Comparison of ENCODE assay signal across 10 cellular contexts in genomic region chr14:54622189-54622958, GRCh38. TPM values are rescaled to one million over a fixed set of nuclear protein-coding genes. Genes with fewer than 3 reads are reported as not detected.
DNase-seq lines count a peak whose midpoint lies in the region; ATAC-seq and TF ChIP-seq lines count a peak whose summit lies in the region.
"Had no signal": no experiment of that assay in that cellular context is flagged by ENCODE, and none has a peak within 500 bp of the region (broad histone marks: within the 10 kb centered on the region; RNA-seq: fewer than 3 reads in every experiment).

No MANE protein-coding gene starts in this region.

- H3K4me1 ChIP-seq in CD8-positive, alpha-beta T cell (ENCODE audit: insufficient read depth, low read length), result peaks cover 9% of the 10 kb centered on the region

- H3K27ac ChIP-seq in CD8-positive, alpha-beta T cell (ENCODE audit: low read depth, low read length), result no peak overlapping the region

- ATAC-seq in HG03064 (IDR thresholded peaks at IDR 0.05; ENCODE audit: low read depth, unreplicated experiment), result peak; percentile 75
- ATAC-seq in activated T-cell treated with anti-CD3 and anti-CD28 coated beads, Interleukin-2, amount 50 U/mL, for 72 hours (replicated peaks in 1 of 2), result peak; percentile 94 to 97
- no peak for ATAC-seq in CD8-positive, alpha-beta T cell

- POLR2A ChIA-PET in CD8-positive, alpha-beta T cell (lab: Charles Lee), result no interaction called here

- peaks cover 6% of the 10 kb centered on the region for H3K9me3 Mint-ChIP-seq in activated naive CD4-positive, alpha-beta T cell treated with anti-CD3 and anti-CD28 coated beads for 36 hours
- peaks cover 3% of the 10 kb centered on the region in 2 donors for H3K9me3 Mint-ChIP-seq in activated T-cell treated with anti-CD3 and anti-CD28 coated beads, Interleukin-2, amount 50 U/mL, for 72 hours
- H3K9me3 Mint-ChIP-seq in stimulated activated naive CD8-positive, alpha-beta T cell treated with anti-CD3 and anti-CD28 coated beads, Interleukin-15, Interleukin-2, amounts not matched to agents 100 ng/mL and 50 ng/mL, for 24 hours, result peaks cover 4% of the 10 kb centered on the region
- no peaks in the 10 kb centered on the region for H3K9me3 Mint-ChIP-seq in CD8-positive, alpha-beta T cell
- no peaks in the 10 kb centered on the region for H3K9me3 Mint-ChIP-seq in type B pancreatic cell

- H3K27me3 Mint-ChIP-seq in activated naive CD4-positive, alpha-beta T cell treated with anti-CD3 and anti-CD28 coated beads for 36 hours (ENCODE audit: low read depth), result no peaks in the 10 kb centered on the region
- H3K27me3 Mint-ChIP-seq in activated T-cell treated with anti-CD3 and anti-CD28 coated beads, Interleukin-2, amount 50 U/mL, for 72 hours (ENCODE audit: low read depth), result no peaks in the 10 kb centered on the region
- no peaks in the 10 kb centered on the region for H3K27me3 Mint-ChIP-seq in stimulated activated naive CD8-positive, alpha-beta T cell treated with anti-CD3 and anti-CD28 coated beads, Interleukin-15, Interleukin-2, amounts not matched to agents 100 ng/mL and 50 ng/mL, for 24 hours
- no peaks in the 10 kb centered on the region for H3K27me3 Mint-ChIP-seq in CD8-positive, alpha-beta T cell (ENCODE audit: low read depth)
- no peaks in the 10 kb centered on the region for H3K27me3 Mint-ChIP-seq in type B pancreatic cell

- H3K4me3 ChIP-seq in CD8-positive, alpha-beta T cell (ENCODE audit: low read depth, low read length), result no peak overlapping the region

- intact Hi-C loops in activated naive CD4-positive, alpha-beta T cell treated with anti-CD3 and anti-CD28 coated beads for 36 hours (cut with micrococcal nuclease), result no loop called here
- intact Hi-C loops in CD8-positive, alpha-beta T cell (cut with DNase I, micrococcal nuclease), result no loop called here

- H3K9me3 ChIP-seq in CD8-positive, alpha-beta T cell (ENCODE audit: low read length), result no peaks in the 10 kb centered on the region

- H3K36me3 ChIP-seq in CD8-positive, alpha-beta T cell (ENCODE audit: insufficient read depth, low read length), result no peaks in the 10 kb centered on the region

- CTCF ChIA-PET in activated naive CD4-positive, alpha-beta T cell treated with anti-CD3 and anti-CD28 coated beads for 36 hours (lab: Charles Lee), result interaction anchor here (0.7 to 1.4 kb wide), 3 partner anchors 9 to 50 kb away, joined by 4 read pairs; no protein-coding TSS in a partner anchor
- CTCF ChIA-PET in CD8-positive, alpha-beta T cell (lab: Charles Lee), result interaction anchor here (1.2 kb wide), 1 partner anchor 58 kb away, joined by 3 read pairs; no protein-coding TSS in a partner anchor

- H3K4me3 Mint-ChIP-seq in activated naive CD4-positive, alpha-beta T cell treated with anti-CD3 and anti-CD28 coated beads for 36 hours, result no peak overlapping the region
- H3K4me3 Mint-ChIP-seq in activated T-cell treated with anti-CD3 and anti-CD28 coated beads, Interleukin-2, amount 50 U/mL, for 72 hours, result peak overlapping the region in 1 of 2 donors; percentile 13
- H3K4me3 Mint-ChIP-seq in stimulated activated naive CD8-positive, alpha-beta T cell treated with anti-CD3 and anti-CD28 coated beads, Interleukin-15, Interleukin-2, amounts not matched to agents 100 ng/mL and 50 ng/mL, for 24 hours, result no peak overlapping the region
- H3K4me3 Mint-ChIP-seq in CD8-positive, alpha-beta T cell, result no peak overlapping the region
- no peak overlapping the region for H3K4me3 Mint-ChIP-seq in type B pancreatic cell

- H3K36me3 Mint-ChIP-seq in activated naive CD4-positive, alpha-beta T cell treated with anti-CD3 and anti-CD28 coated beads for 36 hours (ENCODE audit: low read depth), result peaks cover 6% of the 10 kb centered on the region
- H3K36me3 Mint-ChIP-seq in activated T-cell treated with anti-CD3 and anti-CD28 coated beads, Interleukin-2, amount 50 U/mL, for 72 hours (ENCODE audit: insufficient read depth in 2 of 2), result peaks cover 3 to 5% of the 10 kb centered on the region in 2 donors
- H3K36me3 Mint-ChIP-seq in stimulated activated naive CD8-positive, alpha-beta T cell treated with anti-CD3 and anti-CD28 coated beads, Interleukin-15, Interleukin-2, amounts not matched to agents 100 ng/mL and 50 ng/mL, for 24 hours (ENCODE audit: low read depth), result peaks cover 6% of the 10 kb centered on the region
- H3K36me3 Mint-ChIP-seq in CD8-positive, alpha-beta T cell, result no peaks in the 10 kb centered on the region
- H3K36me3 Mint-ChIP-seq in type B pancreatic cell, result no peaks in the 10 kb centered on the region

- H3K27me3 ChIP-seq in CD8-positive, alpha-beta T cell (ENCODE audit: insufficient read depth, low read length), result no peaks in the 10 kb centered on the region

- H3K27ac Mint-ChIP-seq in activated naive CD4-positive, alpha-beta T cell treated with anti-CD3 and anti-CD28 coated beads for 36 hours, result no peak overlapping the region
- peak overlapping the region; percentile 56 for H3K27ac Mint-ChIP-seq in activated T-cell treated with anti-CD3 and anti-CD28 coated beads, Interleukin-2, amount 50 U/mL, for 72 hours
- peak overlapping the region; percentile 24 for H3K27ac Mint-ChIP-seq in stimulated activated naive CD8-positive, alpha-beta T cell treated with anti-CD3 and anti-CD28 coated beads, Interleukin-15, Interleukin-2, amounts not matched to agents 100 ng/mL and 50 ng/mL, for 24 hours
- no peak overlapping the region for H3K27ac Mint-ChIP-seq in CD8-positive, alpha-beta T cell
- H3K27ac Mint-ChIP-seq in type B pancreatic cell, result no peak overlapping the region

- DNase-seq in activated naive CD4-positive, alpha-beta T cell treated with anti-CD3 and anti-CD28 coated beads for 36 hours, result peak; percentile 86
- DNase-seq in activated naive CD4-positive, alpha-beta T cell (lab: John Stamatoyannopoulos, UW), result no peak
- DNase-seq in activated T-cell treated with anti-CD3 and anti-CD28 coated beads, Interleukin-2, amount 50 U/mL, for 72 hours, result peak; percentile 74 to 76
- DNase-seq in CD8-positive, alpha-beta T cell, result no peak
- DNase-seq in type B pancreatic cell (ENCODE audit: extremely low spot score, unreplicated experiment) (no peak), anterior cingulate cortex (lab: John Stamatoyannopoulos, UW) (no peak)
- DNase-seq: caudate nucleus, RPMI8226 had no signal

- peaks cover 41% of the 10 kb centered on the region for H3K4me1 Mint-ChIP-seq in activated naive CD4-positive, alpha-beta T cell treated with anti-CD3 and anti-CD28 coated beads for 36 hours (ENCODE audit: low read depth)
- H3K4me1 Mint-ChIP-seq in activated T-cell treated with anti-CD3 and anti-CD28 coated beads, Interleukin-2, amount 50 U/mL, for 72 hours (ENCODE audit: low read depth), result peaks cover 34% of the 10 kb centered on the region
- peaks cover 49% of the 10 kb centered on the region for H3K4me1 Mint-ChIP-seq in stimulated activated naive CD8-positive, alpha-beta T cell treated with anti-CD3 and anti-CD28 coated beads, Interleukin-15, Interleukin-2, amounts not matched to agents 100 ng/mL and 50 ng/mL, for 24 hours (ENCODE audit: low read depth)
- peaks cover 7% of the 10 kb centered on the region for H3K4me1 Mint-ChIP-seq in CD8-positive, alpha-beta T cell (ENCODE audit: low read depth)
- peaks cover 49% of the 10 kb centered on the region for H3K4me1 Mint-ChIP-seq in type B pancreatic cell (ENCODE audit: unreplicated experiment)

- TF ChIP-seq CTCF in CD8-positive, alpha-beta T cell (IDR thresholded peaks at IDR 0.05), result no peak
- TF ChIP-seq CTCF in type B pancreatic cell (conservative IDR thresholded peaks at IDR 0.05), result no peak

RNA-seq across cellular contexts. Expression of gene SAMD4A, which starts 55.4 kb away (rescaled TPM):
- total RNA-seq in activated naive CD4-positive, alpha-beta T cell treated with anti-CD3 and anti-CD28 coated beads for 36 hours, result 1 to 10 TPM; 4.7 to 4.9 TPM
- 10 to 100 TPM in 1 of 2 donors, 1 to 10 TPM in 1; 8.2 to 10.1 TPM for total RNA-seq in activated T-cell treated with anti-CD3 and anti-CD28 coated beads, Interleukin-2, amount 50 U/mL, for 72 hours
- 1 to 10 TPM; 1.6 to 2.0 TPM for total RNA-seq in CD8-positive, alpha-beta T cell
- 14.4 and 23.0 TPM in 2 replicates for total RNA-seq in type B pancreatic cell (ENCODE audit: low replicate concordance)

Comparison
In these comparisons a context has a peak if more than half of its experiments do, and no peak if none do; other contexts are left out.
1. DNase-seq: peak in activated naive CD4-positive, alpha-beta T cell treated with anti-CD3 and anti-CD28 coated beads for 36 hours (single experiment) and activated T-cell treated with anti-CD3 and anti-CD28 coated beads, Interleukin-2, amount 50 U/mL, for 72 hours (2 of 2); none in activated naive CD4-positive, alpha-beta T cell (0 of 4), CD8-positive, alpha-beta T cell (0 of 7), type B pancreatic cell (single experiment) and anterior cingulate cortex (0 of 58).
2. H3K27ac Mint-ChIP-seq: peak in activated T-cell treated with anti-CD3 and anti-CD28 coated beads, Interleukin-2, amount 50 U/mL, for 72 hours (single experiment) and stimulated activated naive CD8-positive, alpha-beta T cell treated with anti-CD3 and anti-CD28 coated beads, Interleukin-15, Interleukin-2, amounts not matched to agents 100 ng/mL and 50 ng/mL, for 24 hours (single experiment); none in activated naive CD4-positive, alpha-beta T cell treated with anti-CD3 and anti-CD28 coated beads for 36 hours (single experiment), CD8-positive, alpha-beta T cell (single experiment) and type B pancreatic cell (single experiment).